Comparison of ENCODE assay signal across 8 cellular contexts in genomic region chr1:233113009-233113712, GRCh38.
DNase-seq lines count a peak whose midpoint lies in the region; ATAC-seq and TF ChIP-seq lines count a peak whose summit lies in the region.

No MANE protein-coding gene starts in this region.

- intact Hi-C loops in breast epithelium (cut with DNase I; ENCODE audit: low total_unique reads): no loop called here

- peak overlapping the region; percentile 85 for H3K27ac ChIP-seq in breast epithelium

- no peaks in the 10 kb centered on the region for H3K9me3 ChIP-seq in breast epithelium

- no peak for TF ChIP-seq CTCF in breast epithelium (IDR thresholded peaks at IDR 0.05)

- H3K36me3 Mint-ChIP-seq in activated naive CD4-positive, alpha-beta T cell treated with anti-CD3 and anti-CD28 coated beads, Interleukin-2, amount 10 ng/mL, durations not matched to agents 7 days and 5 days: peaks cover 15% of the 10 kb centered on the region

- peak overlapping the region in 1 of 3 donors; percentile 34 for H3K4me3 ChIP-seq in breast epithelium

- H3K27me3 Mint-ChIP-seq in activated naive CD4-positive, alpha-beta T cell treated with anti-CD3 and anti-CD28 coated beads, Interleukin-2, amount 10 ng/mL, durations not matched to agents 7 days and 5 days: no peaks in the 10 kb centered on the region

- H3K4me1 ChIP-seq in breast epithelium: peaks cover 0 to 12% of the 10 kb centered on the region in 2 donors

- H3K27me3 ChIP-seq in breast epithelium: no peaks in the 10 kb centered on the region

- no peak overlapping the region for H3K4me3 Mint-ChIP-seq in activated naive CD4-positive, alpha-beta T cell treated with anti-CD3 and anti-CD28 coated beads, Interleukin-2, amount 10 ng/mL, durations not matched to agents 7 days and 5 days

- no peaks in the 10 kb centered on the region for H3K9me3 Mint-ChIP-seq in activated naive CD4-positive, alpha-beta T cell treated with anti-CD3 and anti-CD28 coated beads, Interleukin-2, amount 10 ng/mL, durations not matched to agents 7 days and 5 days

- peak overlapping the region; percentile 30 for H3K27ac Mint-ChIP-seq in activated naive CD4-positive, alpha-beta T cell treated with anti-CD3 and anti-CD28 coated beads, Interleukin-2, amount 10 ng/mL, durations not matched to agents 7 days and 5 days

- ATAC-seq in HG02981 (IDR thresholded peaks at IDR 0.05; ENCODE audit: unreplicated experiment) (peak; percentile 84), GM21576 (IDR thresholded peaks at IDR 0.05; ENCODE audit: unreplicated experiment) (no peak)

- no peak for TF ChIP-seq POLR2A in breast epithelium (IDR thresholded peaks at IDR 0.05)

- peak; percentile 46 for DNase-seq in activated naive CD4-positive, alpha-beta T cell treated with anti-CD3 and anti-CD28 coated beads, Interleukin-2, amount 10 ng/mL, durations not matched to agents 7 days and 5 days
- DNase-seq in activated naive CD4-positive, alpha-beta T cell treated with Interleukin-2 at 50 U/mL for 16 hours: no peak
- peak in 1 of 2 donors; percentile 84 for DNase-seq in breast epithelium (ENCODE audit: low spot score in 2 of 2)
- DNase-seq in iris pigment epithelial cell (ENCODE audit: low read depth): peak; percentile 100
- peak; percentile 20 to 39 for DNase-seq in stimulated activated CD8-positive, alpha-beta memory T cell treated with anti-CD3 and anti-CD28 coated beads, Interleukin-15, amount 100 ng/mL, for 48 hours (ENCODE audit: low read depth in 2 of 2)

- CTCF ChIA-PET in activated naive CD4-positive, alpha-beta T cell treated with anti-CD3 and anti-CD28 coated beads, Interleukin-2, amount 10 ng/mL, durations not matched to agents 7 days and 5 days (lab: Charles Lee): interaction anchor here (0.8 kb wide), 1 partner anchor 478 kb away, joined by 3 read pairs; no protein-coding TSS in a partner anchor

- peaks cover 21% of the 10 kb centered on the region for H3K4me1 Mint-ChIP-seq in activated naive CD4-positive, alpha-beta T cell treated with anti-CD3 and anti-CD28 coated beads, Interleukin-2, amount 10 ng/mL, durations not matched to agents 7 days and 5 days

- no peaks in the 10 kb centered on the region for H3K36me3 ChIP-seq in breast epithelium

TF ChIP-seq in PFSK-1, 5 proteins besides CTCF, POLR2A, EP300 and RAD21:
- TF ChIP-seq POLR2AphosphoS5 (IDR thresholded peaks at IDR 0.05; ENCODE audit: low read depth, low read length): 0 out of 2 replicates have a peak, but pooled peaks have one; percentile 35
- no peak; the same call in 1 of the 2 replicates for TF ChIP-seq SIN3A (IDR thresholded peaks at IDR 0.05; ENCODE audit: borderline replicate concordance, insufficient read depth, low read length)
- peak; percentile 86 for TF ChIP-seq FOXP2 (optimal IDR thresholded peaks at IDR 0.05; ENCODE audit: borderline replicate concordance, extremely low read depth, extremely low read length, insufficient read depth)
- no peak; the same call in 1 of the 2 replicates for TF ChIP-seq TAF1 (IDR thresholded peaks at IDR 0.05; ENCODE audit: borderline replicate concordance, insufficient read depth, low read length)
- TF ChIP-seq REST (IDR thresholded peaks at IDR 0.05; ENCODE audit: insufficient read depth in 1 of 2, low read depth in 2 of 2, low read length in 2 of 2): peak in 1 of 2 experiments; percentile 63; a peak in 2 of 4 replicates
TF ChIP-seq in PFSK-1: peak in this region for 3.
